ENCODE assay signal across 1 cellular context in the genomic region with DNA sequence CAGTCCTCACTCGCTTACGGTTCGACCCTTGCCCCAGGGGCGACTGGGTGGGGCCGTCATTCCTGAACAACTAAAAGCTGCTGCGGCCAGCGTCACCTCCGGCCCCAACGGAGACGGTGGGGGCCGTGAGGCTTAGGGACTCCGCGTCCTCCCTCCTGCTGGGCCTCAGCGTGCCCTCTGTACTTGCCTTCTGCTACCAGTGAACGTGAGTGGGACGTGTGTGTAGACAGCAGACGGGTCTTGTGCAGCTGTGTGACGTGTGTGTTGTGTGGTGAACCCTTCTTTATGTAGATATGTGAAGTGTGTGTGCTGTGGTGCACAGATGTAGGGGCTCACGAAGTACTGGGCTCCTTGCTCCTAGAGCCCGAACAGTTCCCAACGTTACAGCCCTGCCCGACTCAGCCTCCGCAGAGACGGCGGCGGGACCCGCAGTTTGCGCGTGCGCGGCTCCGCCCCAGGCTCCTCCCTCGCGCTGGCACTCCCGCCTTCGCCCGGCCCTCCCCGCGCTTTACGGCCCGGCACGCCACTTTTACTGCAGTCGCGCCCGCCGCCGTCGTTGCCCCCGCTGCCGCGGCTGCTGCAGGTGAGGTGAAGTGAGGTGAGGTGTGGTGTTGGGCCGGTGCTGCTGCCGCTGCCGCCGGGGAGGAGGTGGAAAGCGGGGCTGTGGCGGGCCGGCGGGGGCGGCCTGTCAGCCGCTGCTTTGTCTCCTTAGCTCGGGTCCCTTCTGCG.
TF ChIP-seq lines count a peak whose summit lies in the region.

A gene (plus strand): TSS at position 535 of the 729 bp plus-strand sequence. CDS start 235 bp downstream, outside the sequence.

TF ChIP-seq in K562, 482 proteins besides CTCF, POLR2A, EP300 and RAD21 (continued from another document and continues in another):
- TF ChIP-seq KLF1 (tag; IDR thresholded peaks at IDR 0.05) (no peak), WHSC1 (IDR thresholded peaks at IDR 0.05; ENCODE audit: low read length) (no peak), SAFB2 (IDR thresholded peaks at IDR 0.05; ENCODE audit: borderline replicate concordance, low read depth, low read length, severe bottlenecking) (no peak), U2AF2 (optimal IDR thresholded peaks at IDR 0.05; ENCODE audit: low read depth, low read length) (no peak), KDM5B (IDR thresholded peaks at IDR 0.05; ENCODE audit: insufficient replicate concordance, low read depth, low read length) (peak; percentile 83), SMARCA4 (IDR thresholded peaks at IDR 0.05) (no peak), NR3C1 (CRISPR knock-in tag; IDR thresholded peaks at IDR 0.05) (no peak), MTA3 (IDR thresholded peaks at IDR 0.05; ENCODE audit: borderline replicate concordance) (peak; percentile 53; the same call in 1 of the 2 replicates), NUFIP1 (IDR thresholded peaks at IDR 0.05; ENCODE audit: partially characterized antibody) (no peak), ZNF584 (CRISPR knock-in tag; IDR thresholded peaks at IDR 0.05; ENCODE audit: low read depth) (no peak), NCOA1 (IDR thresholded peaks at IDR 0.05; ENCODE audit: low read depth) (no peak), ZBED1 (IDR thresholded peaks at IDR 0.05) (no peak), TCF7 (IDR thresholded peaks at IDR 0.05; ENCODE audit: borderline replicate concordance) (peak; percentile 62; the same call in 1 of the 2 replicates)
- TF ChIP-seq, protein P1, sequence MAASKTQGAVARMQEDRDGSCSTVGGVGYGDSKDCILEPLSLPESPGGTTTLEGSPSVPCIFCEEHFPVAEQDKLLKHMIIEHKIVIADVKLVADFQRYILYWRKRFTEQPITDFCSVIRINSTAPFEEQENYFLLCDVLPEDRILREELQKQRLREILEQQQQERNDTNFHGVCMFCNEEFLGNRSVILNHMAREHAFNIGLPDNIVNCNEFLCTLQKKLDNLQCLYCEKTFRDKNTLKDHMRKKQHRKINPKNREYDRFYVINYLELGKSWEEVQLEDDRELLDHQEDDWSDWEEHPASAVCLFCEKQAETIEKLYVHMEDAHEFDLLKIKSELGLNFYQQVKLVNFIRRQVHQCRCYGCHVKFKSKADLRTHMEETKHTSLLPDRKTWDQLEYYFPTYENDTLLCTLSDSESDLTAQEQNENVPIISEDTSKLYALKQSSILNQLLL (CRISPR knock-in tag; IDR thresholded peaks at IDR 0.05; ENCODE audit: borderline replicate concordance): no peak
- TF ChIP-seq, protein P2, sequence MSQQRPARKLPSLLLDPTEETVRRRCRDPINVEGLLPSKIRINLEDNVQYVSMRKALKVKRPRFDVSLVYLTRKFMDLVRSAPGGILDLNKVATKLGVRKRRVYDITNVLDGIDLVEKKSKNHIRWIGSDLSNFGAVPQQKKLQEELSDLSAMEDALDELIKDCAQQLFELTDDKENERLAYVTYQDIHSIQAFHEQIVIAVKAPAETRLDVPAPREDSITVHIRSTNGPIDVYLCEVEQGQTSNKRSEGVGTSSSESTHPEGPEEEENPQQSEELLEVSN (IDR thresholded peaks at IDR 0.05; ENCODE audit: borderline replicate concordance in 1 of 2, extremely low read depth in 1 of 2, insufficient read depth in 1 of 2, insufficient read length in 1 of 2, low read depth in 1 of 2, low read length in 1 of 2, poor library complexity in 1 of 2, severe bottlenecking in 1 of 2): peak; percentile 13 to 26
- TF ChIP-seq, protein P3, sequence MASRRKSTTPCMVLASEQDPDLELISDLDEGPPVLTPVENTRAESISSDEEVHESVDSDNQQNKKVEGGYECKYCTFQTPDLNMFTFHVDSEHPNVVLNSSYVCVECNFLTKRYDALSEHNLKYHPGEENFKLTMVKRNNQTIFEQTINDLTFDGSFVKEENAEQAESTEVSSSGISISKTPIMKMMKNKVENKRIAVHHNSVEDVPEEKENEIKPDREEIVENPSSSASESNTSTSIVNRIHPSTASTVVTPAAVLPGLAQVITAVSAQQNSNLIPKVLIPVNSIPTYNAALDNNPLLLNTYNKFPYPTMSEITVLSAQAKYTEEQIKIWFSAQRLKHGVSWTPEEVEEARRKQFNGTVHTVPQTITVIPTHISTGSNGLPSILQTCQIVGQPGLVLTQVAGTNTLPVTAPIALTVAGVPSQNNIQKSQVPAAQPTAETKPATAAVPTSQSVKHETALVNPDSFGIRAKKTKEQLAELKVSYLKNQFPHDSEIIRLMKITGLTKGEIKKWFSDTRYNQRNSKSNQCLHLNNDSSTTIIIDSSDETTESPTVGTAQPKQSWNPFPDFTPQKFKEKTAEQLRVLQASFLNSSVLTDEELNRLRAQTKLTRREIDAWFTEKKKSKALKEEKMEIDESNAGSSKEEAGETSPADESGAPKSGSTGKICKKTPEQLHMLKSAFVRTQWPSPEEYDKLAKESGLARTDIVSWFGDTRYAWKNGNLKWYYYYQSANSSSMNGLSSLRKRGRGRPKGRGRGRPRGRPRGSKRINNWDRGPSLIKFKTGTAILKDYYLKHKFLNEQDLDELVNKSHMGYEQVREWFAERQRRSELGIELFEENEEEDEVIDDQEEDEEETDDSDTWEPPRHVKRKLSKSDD (conservative IDR thresholded peaks at IDR 0.05; ENCODE audit: low read length): no peak
- TF ChIP-seq, protein P4, sequence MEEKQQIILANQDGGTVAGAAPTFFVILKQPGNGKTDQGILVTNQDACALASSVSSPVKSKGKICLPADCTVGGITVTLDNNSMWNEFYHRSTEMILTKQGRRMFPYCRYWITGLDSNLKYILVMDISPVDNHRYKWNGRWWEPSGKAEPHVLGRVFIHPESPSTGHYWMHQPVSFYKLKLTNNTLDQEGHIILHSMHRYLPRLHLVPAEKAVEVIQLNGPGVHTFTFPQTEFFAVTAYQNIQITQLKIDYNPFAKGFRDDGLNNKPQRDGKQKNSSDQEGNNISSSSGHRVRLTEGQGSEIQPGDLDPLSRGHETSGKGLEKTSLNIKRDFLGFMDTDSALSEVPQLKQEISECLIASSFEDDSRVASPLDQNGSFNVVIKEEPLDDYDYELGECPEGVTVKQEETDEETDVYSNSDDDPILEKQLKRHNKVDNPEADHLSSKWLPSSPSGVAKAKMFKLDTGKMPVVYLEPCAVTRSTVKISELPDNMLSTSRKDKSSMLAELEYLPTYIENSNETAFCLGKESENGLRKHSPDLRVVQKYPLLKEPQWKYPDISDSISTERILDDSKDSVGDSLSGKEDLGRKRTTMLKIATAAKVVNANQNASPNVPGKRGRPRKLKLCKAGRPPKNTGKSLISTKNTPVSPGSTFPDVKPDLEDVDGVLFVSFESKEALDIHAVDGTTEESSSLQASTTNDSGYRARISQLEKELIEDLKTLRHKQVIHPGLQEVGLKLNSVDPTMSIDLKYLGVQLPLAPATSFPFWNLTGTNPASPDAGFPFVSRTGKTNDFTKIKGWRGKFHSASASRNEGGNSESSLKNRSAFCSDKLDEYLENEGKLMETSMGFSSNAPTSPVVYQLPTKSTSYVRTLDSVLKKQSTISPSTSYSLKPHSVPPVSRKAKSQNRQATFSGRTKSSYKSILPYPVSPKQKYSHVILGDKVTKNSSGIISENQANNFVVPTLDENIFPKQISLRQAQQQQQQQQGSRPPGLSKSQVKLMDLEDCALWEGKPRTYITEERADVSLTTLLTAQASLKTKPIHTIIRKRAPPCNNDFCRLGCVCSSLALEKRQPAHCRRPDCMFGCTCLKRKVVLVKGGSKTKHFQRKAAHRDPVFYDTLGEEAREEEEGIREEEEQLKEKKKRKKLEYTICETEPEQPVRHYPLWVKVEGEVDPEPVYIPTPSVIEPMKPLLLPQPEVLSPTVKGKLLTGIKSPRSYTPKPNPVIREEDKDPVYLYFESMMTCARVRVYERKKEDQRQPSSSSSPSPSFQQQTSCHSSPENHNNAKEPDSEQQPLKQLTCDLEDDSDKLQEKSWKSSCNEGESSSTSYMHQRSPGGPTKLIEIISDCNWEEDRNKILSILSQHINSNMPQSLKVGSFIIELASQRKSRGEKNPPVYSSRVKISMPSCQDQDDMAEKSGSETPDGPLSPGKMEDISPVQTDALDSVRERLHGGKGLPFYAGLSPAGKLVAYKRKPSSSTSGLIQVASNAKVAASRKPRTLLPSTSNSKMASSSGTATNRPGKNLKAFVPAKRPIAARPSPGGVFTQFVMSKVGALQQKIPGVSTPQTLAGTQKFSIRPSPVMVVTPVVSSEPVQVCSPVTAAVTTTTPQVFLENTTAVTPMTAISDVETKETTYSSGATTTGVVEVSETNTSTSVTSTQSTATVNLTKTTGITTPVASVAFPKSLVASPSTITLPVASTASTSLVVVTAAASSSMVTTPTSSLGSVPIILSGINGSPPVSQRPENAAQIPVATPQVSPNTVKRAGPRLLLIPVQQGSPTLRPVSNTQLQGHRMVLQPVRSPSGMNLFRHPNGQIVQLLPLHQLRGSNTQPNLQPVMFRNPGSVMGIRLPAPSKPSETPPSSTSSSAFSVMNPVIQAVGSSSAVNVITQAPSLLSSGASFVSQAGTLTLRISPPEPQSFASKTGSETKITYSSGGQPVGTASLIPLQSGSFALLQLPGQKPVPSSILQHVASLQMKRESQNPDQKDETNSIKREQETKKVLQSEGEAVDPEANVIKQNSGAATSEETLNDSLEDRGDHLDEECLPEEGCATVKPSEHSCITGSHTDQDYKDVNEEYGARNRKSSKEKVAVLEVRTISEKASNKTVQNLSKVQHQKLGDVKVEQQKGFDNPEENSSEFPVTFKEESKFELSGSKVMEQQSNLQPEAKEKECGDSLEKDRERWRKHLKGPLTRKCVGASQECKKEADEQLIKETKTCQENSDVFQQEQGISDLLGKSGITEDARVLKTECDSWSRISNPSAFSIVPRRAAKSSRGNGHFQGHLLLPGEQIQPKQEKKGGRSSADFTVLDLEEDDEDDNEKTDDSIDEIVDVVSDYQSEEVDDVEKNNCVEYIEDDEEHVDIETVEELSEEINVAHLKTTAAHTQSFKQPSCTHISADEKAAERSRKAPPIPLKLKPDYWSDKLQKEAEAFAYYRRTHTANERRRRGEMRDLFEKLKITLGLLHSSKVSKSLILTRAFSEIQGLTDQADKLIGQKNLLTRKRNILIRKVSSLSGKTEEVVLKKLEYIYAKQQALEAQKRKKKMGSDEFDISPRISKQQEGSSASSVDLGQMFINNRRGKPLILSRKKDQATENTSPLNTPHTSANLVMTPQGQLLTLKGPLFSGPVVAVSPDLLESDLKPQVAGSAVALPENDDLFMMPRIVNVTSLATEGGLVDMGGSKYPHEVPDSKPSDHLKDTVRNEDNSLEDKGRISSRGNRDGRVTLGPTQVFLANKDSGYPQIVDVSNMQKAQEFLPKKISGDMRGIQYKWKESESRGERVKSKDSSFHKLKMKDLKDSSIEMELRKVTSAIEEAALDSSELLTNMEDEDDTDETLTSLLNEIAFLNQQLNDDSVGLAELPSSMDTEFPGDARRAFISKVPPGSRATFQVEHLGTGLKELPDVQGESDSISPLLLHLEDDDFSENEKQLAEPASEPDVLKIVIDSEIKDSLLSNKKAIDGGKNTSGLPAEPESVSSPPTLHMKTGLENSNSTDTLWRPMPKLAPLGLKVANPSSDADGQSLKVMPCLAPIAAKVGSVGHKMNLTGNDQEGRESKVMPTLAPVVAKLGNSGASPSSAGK (IDR thresholded peaks at IDR 0.05): 0 out of 2 replicates have a peak, but pooled peaks have one; percentile 8
- TF ChIP-seq, protein P5, sequence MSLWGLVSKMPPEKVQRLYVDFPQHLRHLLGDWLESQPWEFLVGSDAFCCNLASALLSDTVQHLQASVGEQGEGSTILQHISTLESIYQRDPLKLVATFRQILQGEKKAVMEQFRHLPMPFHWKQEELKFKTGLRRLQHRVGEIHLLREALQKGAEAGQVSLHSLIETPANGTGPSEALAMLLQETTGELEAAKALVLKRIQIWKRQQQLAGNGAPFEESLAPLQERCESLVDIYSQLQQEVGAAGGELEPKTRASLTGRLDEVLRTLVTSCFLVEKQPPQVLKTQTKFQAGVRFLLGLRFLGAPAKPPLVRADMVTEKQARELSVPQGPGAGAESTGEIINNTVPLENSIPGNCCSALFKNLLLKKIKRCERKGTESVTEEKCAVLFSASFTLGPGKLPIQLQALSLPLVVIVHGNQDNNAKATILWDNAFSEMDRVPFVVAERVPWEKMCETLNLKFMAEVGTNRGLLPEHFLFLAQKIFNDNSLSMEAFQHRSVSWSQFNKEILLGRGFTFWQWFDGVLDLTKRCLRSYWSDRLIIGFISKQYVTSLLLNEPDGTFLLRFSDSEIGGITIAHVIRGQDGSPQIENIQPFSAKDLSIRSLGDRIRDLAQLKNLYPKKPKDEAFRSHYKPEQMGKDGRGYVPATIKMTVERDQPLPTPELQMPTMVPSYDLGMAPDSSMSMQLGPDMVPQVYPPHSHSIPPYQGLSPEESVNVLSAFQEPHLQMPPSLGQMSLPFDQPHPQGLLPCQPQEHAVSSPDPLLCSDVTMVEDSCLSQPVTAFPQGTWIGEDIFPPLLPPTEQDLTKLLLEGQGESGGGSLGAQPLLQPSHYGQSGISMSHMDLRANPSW (CRISPR knock-in tag; IDR thresholded peaks at IDR 0.05): no peak
- TF ChIP-seq, protein P6, sequence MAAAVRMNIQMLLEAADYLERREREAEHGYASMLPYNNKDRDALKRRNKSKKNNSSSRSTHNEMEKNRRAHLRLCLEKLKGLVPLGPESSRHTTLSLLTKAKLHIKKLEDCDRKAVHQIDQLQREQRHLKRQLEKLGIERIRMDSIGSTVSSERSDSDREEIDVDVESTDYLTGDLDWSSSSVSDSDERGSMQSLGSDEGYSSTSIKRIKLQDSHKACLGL (CRISPR knock-in tag; IDR thresholded peaks at IDR 0.05; ENCODE audit: borderline replicate concordance, poor library complexity, severe bottlenecking): no peak
- TF ChIP-seq, protein P7, sequence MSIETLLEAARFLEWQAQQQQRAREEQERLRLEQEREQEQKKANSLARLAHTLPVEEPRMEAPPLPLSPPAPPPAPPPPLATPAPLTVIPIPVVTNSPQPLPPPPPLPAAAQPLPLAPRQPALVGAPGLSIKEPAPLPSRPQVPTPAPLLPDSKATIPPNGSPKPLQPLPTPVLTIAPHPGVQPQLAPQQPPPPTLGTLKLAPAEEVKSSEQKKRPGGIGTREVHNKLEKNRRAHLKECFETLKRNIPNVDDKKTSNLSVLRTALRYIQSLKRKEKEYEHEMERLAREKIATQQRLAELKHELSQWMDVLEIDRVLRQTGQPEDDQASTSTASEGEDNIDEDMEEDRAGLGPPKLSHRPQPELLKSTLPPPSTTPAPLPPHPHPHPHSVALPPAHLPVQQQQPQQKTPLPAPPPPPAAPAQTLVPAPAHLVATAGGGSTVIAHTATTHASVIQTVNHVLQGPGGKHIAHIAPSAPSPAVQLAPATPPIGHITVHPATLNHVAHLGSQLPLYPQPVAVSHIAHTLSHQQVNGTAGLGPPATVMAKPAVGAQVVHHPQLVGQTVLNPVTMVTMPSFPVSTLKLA (conservative IDR thresholded peaks at IDR 0.05): peak in 1 of 2 experiments; percentile 70; a peak in 1 of 4 replicates
- TF ChIP-seq, protein P8, sequence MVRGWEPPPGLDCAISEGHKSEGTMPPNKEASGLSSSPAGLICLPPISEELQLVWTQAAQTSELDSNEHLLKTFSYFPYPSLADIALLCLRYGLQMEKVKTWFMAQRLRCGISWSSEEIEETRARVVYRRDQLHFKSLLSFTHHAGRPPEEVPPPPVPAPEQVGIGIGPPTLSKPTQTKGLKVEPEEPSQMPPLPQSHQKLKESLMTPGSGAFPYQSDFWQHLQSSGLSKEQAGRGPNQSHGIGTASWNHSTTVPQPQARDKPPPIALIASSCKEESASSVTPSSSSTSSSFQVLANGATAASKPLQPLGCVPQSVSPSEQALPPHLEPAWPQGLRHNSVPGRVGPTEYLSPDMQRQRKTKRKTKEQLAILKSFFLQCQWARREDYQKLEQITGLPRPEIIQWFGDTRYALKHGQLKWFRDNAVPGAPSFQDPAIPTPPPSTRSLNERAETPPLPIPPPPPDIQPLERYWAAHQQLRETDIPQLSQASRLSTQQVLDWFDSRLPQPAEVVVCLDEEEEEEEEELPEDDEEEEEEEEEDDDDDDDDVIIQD (CRISPR knock-in tag; IDR thresholded peaks at IDR 0.05): 0 out of 2 replicates have a peak, but pooled peaks have one; percentile 53
- TF ChIP-seq, protein P9, sequence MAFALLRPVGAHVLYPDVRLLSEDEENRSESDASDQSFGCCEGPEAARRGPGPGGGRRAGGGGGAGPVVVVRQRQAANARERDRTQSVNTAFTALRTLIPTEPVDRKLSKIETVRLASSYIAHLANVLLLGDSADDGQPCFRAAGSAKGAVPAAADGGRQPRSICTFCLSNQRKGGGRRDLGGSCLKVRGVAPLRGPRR (CRISPR knock-in tag; IDR thresholded peaks at IDR 0.05): no peak
